1 cellular context compared by ENCODE assay signal in the genomic region with DNA sequence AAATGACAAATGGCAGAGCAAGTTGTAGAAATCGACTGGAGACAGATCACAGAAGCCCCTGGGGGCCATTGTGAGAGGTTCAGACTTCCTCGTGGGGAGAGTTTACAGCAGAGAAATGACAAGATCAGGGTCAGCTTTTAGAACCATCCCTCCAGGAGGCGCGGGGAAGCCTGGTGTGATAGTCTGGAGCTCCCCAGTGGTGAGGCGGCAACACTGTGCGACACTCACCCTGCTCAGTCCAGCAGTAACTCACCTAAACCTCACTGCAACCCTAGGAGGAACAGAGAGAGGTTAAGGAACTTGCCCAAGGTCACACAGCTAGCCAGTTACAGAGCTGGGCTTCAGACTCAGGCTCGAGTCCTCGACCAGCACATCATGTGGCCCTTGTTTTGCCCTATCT.
TF ChIP-seq lines count a peak whose summit lies in the region.

No MANE protein-coding gene starts in this region.

TF ChIP-seq in GM23338, 12 proteins besides CTCF, POLR2A, EP300 and RAD21:
- TF ChIP-seq, protein P1, sequence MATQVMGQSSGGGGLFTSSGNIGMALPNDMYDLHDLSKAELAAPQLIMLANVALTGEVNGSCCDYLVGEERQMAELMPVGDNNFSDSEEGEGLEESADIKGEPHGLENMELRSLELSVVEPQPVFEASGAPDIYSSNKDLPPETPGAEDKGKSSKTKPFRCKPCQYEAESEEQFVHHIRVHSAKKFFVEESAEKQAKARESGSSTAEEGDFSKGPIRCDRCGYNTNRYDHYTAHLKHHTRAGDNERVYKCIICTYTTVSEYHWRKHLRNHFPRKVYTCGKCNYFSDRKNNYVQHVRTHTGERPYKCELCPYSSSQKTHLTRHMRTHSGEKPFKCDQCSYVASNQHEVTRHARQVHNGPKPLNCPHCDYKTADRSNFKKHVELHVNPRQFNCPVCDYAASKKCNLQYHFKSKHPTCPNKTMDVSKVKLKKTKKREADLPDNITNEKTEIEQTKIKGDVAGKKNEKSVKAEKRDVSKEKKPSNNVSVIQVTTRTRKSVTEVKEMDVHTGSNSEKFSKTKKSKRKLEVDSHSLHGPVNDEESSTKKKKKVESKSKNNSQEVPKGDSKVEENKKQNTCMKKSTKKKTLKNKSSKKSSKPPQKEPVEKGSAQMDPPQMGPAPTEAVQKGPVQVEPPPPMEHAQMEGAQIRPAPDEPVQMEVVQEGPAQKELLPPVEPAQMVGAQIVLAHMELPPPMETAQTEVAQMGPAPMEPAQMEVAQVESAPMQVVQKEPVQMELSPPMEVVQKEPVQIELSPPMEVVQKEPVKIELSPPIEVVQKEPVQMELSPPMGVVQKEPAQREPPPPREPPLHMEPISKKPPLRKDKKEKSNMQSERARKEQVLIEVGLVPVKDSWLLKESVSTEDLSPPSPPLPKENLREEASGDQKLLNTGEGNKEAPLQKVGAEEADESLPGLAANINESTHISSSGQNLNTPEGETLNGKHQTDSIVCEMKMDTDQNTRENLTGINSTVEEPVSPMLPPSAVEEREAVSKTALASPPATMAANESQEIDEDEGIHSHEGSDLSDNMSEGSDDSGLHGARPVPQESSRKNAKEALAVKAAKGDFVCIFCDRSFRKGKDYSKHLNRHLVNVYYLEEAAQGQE (IDR thresholded peaks at IDR 0.05; ENCODE audit: unreplicated experiment), result no peak
- TF ChIP-seq EZH2phosphoT487 (IDR thresholded peaks at IDR 0.05; ENCODE audit: unreplicated experiment) (no peak), ZNF331 (CRISPR knock-in tag; IDR thresholded peaks at IDR 0.05; ENCODE audit: low read depth) (no peak), CREB1 (CRISPR knock-in tag; IDR thresholded peaks at IDR 0.05; ENCODE audit: low read depth) (no peak), NANOG (IDR thresholded peaks at IDR 0.05; ENCODE audit: borderline replicate concordance) (no peak), ZNF114 (CRISPR knock-in tag; IDR thresholded peaks at IDR 0.05) (no peak), JUNB (IDR thresholded peaks at IDR 0.05; ENCODE audit: unreplicated experiment) (no peak), EZH2 (IDR thresholded peaks at IDR 0.05; ENCODE audit: low read depth, unreplicated experiment) (no peak), POLR2AphosphoS5 (IDR thresholded peaks at IDR 0.05; ENCODE audit: low read depth) (no peak), STAT1 (IDR thresholded peaks at IDR 0.05; ENCODE audit: unreplicated experiment) (no peak)
- TF ChIP-seq, protein P2, sequence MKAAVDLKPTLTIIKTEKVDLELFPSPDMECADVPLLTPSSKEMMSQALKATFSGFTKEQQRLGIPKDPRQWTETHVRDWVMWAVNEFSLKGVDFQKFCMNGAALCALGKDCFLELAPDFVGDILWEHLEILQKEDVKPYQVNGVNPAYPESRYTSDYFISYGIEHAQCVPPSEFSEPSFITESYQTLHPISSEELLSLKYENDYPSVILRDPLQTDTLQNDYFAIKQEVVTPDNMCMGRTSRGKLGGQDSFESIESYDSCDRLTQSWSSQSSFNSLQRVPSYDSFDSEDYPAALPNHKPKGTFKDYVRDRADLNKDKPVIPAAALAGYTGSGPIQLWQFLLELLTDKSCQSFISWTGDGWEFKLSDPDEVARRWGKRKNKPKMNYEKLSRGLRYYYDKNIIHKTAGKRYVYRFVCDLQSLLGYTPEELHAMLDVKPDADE (IDR thresholded peaks at IDR 0.05), result no peak
- TF ChIP-seq, protein P3, sequence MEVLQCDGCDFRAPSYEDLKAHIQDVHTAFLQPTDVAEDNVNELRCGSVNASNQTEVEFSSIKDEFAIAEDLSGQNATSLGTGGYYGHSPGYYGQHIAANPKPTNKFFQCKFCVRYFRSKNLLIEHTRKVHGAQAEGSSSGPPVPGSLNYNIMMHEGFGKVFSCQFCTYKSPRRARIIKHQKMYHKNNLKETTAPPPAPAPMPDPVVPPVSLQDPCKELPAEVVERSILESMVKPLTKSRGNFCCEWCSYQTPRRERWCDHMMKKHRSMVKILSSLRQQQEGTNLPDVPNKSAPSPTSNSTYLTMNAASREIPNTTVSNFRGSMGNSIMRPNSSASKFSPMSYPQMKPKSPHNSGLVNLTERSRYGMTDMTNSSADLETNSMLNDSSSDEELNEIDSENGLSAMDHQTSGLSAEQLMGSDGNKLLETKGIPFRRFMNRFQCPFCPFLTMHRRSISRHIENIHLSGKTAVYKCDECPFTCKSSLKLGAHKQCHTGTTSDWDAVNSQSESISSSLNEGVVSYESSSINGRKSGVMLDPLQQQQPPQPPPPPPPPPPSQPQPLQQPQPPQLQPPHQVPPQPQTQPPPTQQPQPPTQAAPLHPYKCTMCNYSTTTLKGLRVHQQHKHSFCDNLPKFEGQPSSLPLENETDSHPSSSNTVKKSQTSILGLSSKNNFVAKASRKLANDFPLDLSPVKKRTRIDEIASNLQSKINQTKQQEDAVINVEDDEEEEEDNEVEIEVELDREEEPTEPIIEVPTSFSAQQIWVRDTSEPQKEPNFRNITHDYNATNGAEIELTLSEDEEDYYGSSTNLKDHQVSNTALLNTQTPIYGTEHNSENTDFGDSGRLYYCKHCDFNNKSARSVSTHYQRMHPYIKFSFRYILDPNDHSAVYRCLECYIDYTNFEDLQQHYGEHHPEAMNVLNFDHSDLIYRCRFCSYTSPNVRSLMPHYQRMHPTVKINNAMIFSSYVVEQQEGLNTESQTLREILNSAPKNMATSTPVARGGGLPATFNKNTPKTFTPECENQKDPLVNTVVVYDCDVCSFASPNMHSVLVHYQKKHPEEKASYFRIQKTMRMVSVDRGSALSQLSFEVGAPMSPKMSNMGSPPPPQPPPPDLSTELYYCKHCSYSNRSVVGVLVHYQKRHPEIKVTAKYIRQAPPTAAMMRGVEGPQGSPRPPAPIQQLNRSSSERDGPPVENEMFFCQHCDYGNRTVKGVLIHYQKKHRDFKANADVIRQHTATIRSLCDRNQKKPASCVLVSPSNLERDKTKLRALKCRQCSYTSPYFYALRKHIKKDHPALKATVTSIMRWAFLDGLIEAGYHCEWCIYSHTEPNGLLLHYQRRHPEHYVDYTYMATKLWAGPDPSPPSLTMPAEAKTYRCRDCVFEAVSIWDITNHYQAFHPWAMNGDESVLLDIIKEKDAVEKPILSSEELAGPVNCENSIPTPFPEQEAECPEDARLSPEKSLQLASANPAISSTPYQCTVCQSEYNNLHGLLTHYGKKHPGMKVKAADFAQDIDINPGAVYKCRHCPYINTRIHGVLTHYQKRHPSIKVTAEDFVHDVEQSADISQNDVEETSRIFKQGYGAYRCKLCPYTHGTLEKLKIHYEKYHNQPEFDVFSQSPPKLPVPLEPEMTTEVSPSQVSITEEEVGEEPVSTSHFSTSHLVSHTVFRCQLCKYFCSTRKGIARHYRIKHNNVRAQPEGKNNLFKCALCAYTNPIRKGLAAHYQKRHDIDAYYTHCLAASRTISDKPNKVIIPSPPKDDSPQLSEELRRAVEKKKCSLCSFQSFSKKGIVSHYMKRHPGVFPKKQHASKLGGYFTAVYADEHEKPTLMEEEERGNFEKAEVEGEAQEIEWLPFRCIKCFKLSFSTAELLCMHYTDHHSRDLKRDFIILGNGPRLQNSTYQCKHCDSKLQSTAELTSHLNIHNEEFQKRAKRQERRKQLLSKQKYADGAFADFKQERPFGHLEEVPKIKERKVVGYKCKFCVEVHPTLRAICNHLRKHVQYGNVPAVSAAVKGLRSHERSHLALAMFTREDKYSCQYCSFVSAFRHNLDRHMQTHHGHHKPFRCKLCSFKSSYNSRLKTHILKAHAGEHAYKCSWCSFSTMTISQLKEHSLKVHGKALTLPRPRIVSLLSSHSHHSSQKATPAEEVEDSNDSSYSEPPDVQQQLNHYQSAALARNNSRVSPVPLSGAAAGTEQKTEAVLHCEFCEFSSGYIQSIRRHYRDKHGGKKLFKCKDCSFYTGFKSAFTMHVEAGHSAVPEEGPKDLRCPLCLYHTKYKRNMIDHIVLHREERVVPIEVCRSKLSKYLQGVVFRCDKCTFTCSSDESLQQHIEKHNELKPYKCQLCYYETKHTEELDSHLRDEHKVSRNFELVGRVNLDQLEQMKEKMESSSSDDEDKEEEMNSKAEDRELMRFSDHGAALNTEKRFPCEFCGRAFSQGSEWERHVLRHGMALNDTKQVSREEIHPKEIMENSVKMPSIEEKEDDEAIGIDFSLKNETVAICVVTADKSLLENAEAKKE (CRISPR knock-in tag; IDR thresholded peaks at IDR 0.05), result no peak
